23 cellular contexts compared by ENCODE assay signal in the genomic region with DNA sequence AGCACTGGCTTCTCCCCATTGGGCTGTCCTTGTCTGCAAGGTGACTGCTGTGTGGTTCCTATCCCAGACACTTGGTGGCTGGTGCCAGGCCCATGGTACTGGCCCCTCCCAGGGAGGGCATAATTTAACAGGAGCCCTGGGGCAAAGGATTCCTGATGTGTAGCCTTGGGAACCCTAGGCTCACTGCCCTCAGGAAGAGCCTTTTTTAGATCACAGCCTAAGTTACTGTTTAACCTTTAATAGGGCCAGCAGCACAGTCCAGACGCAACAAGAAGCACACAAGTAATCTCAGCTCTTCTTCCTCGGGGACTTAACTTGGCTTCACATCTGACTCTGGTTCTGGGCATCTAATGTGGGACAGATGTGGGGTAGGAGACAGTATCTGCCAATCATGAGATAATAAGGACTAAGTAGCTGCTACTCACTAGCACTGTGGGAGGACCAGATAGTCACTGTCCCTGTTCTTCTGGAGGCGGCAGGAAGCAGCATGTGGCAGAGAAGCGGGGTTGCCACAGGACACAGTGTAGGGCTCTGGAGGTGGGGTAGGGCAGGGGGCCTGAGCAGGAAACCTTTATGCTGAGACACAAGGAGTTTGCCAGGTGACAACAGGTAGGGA.
DNase-seq lines count a peak whose midpoint lies in the region; FAIRE-seq and TF ChIP-seq lines count a peak whose summit lies in the region.
"Had no signal": no experiment of that assay in that cellular context is flagged by ENCODE, and none has a peak within 500 bp of the region (broad histone marks: within the 10 kb centered on the region; RNA-seq: fewer than 3 reads in every experiment).

No MANE protein-coding gene starts in this region.

- no peak for TF ChIP-seq POLR2A in testis (IDR thresholded peaks at IDR 0.05)

- H3K9me3 ChIP-seq in BE2C, result no peaks in the 10 kb centered on the region
- H3K9me3 ChIP-seq in neuronal stem cell (replicated peaks in 1 of 2; ENCODE audit: control insufficient read depth in 2 of 2, insufficient read depth in 1 of 2, low read depth in 1 of 2, low read length in 2 of 2), result peaks cover 2 to 7% of the 10 kb centered on the region in 2 donors
- no peaks in the 10 kb centered on the region for H3K9me3 ChIP-seq in testis

- no peak overlapping the region for H2AK5ac ChIP-seq in neuronal stem cell (ENCODE audit: low read depth, low read length)

- no peak overlapping the region for H3K4me3 ChIP-seq in BE2C (ENCODE audit: low read depth, low read length)
- no peak overlapping the region for H3K4me3 ChIP-seq in neuronal stem cell (ENCODE audit: low read length in 2 of 2)
- H3K4me3 ChIP-seq in testis, result no peak overlapping the region
- H3K4me3 ChIP-seq: GM12878, skin epidermis had no signal

- no peak overlapping the region for H3K23ac ChIP-seq in neuronal stem cell (ENCODE audit: low read depth, low read length, poor library complexity)

- no peak overlapping the region for H3K4ac ChIP-seq in neuronal stem cell (ENCODE audit: low read length)

- peak overlapping the region; percentile 60 for H3K14ac ChIP-seq in neuronal stem cell (ENCODE audit: low read length)

- FAIRE-seq in GM19239 (lab: Jason Lieb, UNC), result peak; percentile 48
- FAIRE-seq: GM12878 had no signal

- no peak overlapping the region for H4K91ac ChIP-seq in neuronal stem cell (ENCODE audit: low read depth, low read length, poor library complexity)

- no peaks in the 10 kb centered on the region for H3K36me3 ChIP-seq in BE2C
- no peaks in the 10 kb centered on the region for H3K36me3 ChIP-seq in neuronal stem cell (replicated peaks in 1 of 2; ENCODE audit: control insufficient read depth in 2 of 2, insufficient read depth in 2 of 2, low read length in 2 of 2)
- H3K36me3 ChIP-seq in testis (ENCODE audit: low read depth, missing control alignments), result no peaks in the 10 kb centered on the region

- no peak overlapping the region for H3K4me2 ChIP-seq in neuronal stem cell (ENCODE audit: insufficient read depth, low read length, poor library complexity, severe bottlenecking)

- H3K27ac ChIP-seq in VCaP (peak overlapping the region; percentile 3; the same call in 1 of the 2 replicates), neuronal stem cell (replicated peaks; ENCODE audit: low read length) (no peak overlapping the region), testis (no peak overlapping the region)
- H3K27ac ChIP-seq: C4-2B, skin epidermis had no signal

- intact Hi-C loops in testis (cut with DNase I; ENCODE audit: low total_unique reads), result no loop called here

- peak; percentile 33 for DNase-seq in BE2C
- DNase-seq in GM19239 (ENCODE audit: insufficient read length, low spot score), result no peak
- no peak for DNase-seq in neuronal stem cell (ENCODE audit: low spot score)
- DNase-seq in activated effector memory CD4-positive, alpha-beta T cell treated with Interleukin-2 at 50 U/mL for 16 hours, result no peak
- no peak for DNase-seq in testis
- no peak for DNase-seq in T-helper 2 cell
- no peak for DNase-seq in NCI-H446 (lab: John Stamatoyannopoulos, UW)
- DNase-seq: activated effector memory CD4-positive, alpha-beta T cell treated with anti-CD3 and anti-CD28 coated beads, Interleukin-2, amount 50 U/mL, for 16 hours; Calu3; caudate nucleus; foreskin fibroblast; H7; naive thymus-derived CD4-positive, alpha-beta T cell; NCI-H1048; NCI-H1694 treated with DMSO at 0.1 percent for 48 hours; NCI-H2171 treated with DMSO at 0.1 percent for 48 hours; NCI-H748 treated with DMSO at 0.1 percent for 48 hours; stimulated activated CD4-positive, alpha-beta T cell treated with anti-CD3 and anti-CD28 coated beads, Interleukin-2, amount 100 ng/mL, for 24 hours; trophoblast cell had no signal

- H2BK5ac ChIP-seq in neuronal stem cell (ENCODE audit: low read length), result no peak overlapping the region

- H3K9ac ChIP-seq in neuronal stem cell (ENCODE audit: low read depth, low read length, poor library complexity), result no peak overlapping the region

- H3K27me3 ChIP-seq in BE2C (no peaks in the 10 kb centered on the region), neuronal stem cell (ENCODE audit: control insufficient read depth in 3 of 3, insufficient read depth in 3 of 3, low read depth in 1 of 3, low read length in 3 of 3) (no peaks in the 10 kb centered on the region), testis (no peaks in the 10 kb centered on the region)

- H2BK12ac ChIP-seq in neuronal stem cell (ENCODE audit: low read length), result peak overlapping the region; percentile 51

- H2AFZ ChIP-seq in neuronal stem cell (ENCODE audit: low read length), result no peak overlapping the region

- no peak overlapping the region for H2BK15ac ChIP-seq in neuronal stem cell (ENCODE audit: low read length)

- no peak overlapping the region for H3K18ac ChIP-seq in neuronal stem cell (ENCODE audit: low read length)

- H3K79me1 ChIP-seq in neuronal stem cell (ENCODE audit: low read depth, low read length), result no peaks in the 10 kb centered on the region

- H4K8ac ChIP-seq in neuronal stem cell (ENCODE audit: low read depth, low read length), result no peak overlapping the region

- H3K4me1 ChIP-seq in BE2C, result peaks cover 8% of the 10 kb centered on the region
- H3K4me1 ChIP-seq in neuronal stem cell (ENCODE audit: control insufficient read depth in 2 of 2, insufficient read depth in 1 of 2, low read depth in 1 of 2, low read length in 2 of 2), result peaks cover 0 to 3% of the 10 kb centered on the region in 2 donors
- H3K4me1 ChIP-seq in testis, result no peaks in the 10 kb centered on the region

- TF ChIP-seq CTCF in BE2C (IDR thresholded peaks at IDR 0.05; ENCODE audit: low read depth, low read length) (no peak), VCaP (conservative IDR thresholded peaks at IDR 0.05) (no peak), testis (IDR thresholded peaks at IDR 0.05) (no peak)

- WGBS in neuronal stem cell (ENCODE audit: extremely low coverage in 2 of 2, insufficient read length in 2 of 2, insufficient replicate concordance in 1 of 2), 2 donors, result no CpG with 5 or more reads among the region's 4 CpGs
- whole genome bisulfite sequencing in testis, 2 donors, result 74 to 92% methylated on average over 2 to 4 of the region's 4 CpGs

- H2BK120ac ChIP-seq in neuronal stem cell (ENCODE audit: low read depth, low read length), result no peak overlapping the region
